Comparison of ENCODE assay signal across 24 cellular contexts in the genomic region with DNA sequence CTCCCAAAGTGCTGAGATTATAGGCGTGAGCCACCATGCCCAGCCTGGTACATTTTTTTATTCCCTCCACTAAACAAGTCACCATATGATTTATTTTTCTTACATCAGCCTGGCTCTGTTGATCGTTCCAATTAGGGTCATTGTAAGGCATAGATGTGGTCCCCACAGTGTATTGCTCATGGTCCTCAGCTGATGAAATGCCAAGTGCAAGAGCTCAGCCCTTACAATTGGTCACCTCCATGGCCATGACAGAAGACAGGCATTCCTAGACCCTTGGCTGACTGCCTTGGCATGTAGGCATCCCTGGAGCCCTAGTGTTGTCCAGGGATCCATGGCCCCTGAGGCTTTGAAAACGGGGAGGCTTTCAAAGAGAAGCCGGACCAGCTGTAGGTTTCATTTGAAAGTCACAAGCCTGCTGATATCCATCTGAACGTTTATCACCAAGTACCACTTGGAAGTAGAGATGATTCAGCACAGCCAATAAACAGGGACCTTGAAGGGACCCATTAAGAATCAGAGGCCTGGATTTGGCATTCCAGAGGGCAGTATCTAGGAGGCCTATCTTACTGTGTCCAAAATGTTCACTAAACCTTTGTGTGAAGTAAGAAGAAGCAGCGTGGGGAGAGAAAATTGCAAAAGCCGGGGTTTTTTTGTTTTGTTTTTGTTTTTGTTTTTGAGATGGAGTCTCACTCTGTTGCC. TPM values are rescaled to one million over a fixed set of nuclear protein-coding genes. Genes with fewer than 3 reads are reported as not detected.
"Had no signal": no experiment of that assay in that cellular context is flagged by ENCODE, and none has a peak within 500 bp of the region (broad histone marks: within the 10 kb centered on the region; RNA-seq: fewer than 3 reads in every experiment).

No MANE protein-coding gene starts in this region.

- H3K27ac ChIP-seq: tibial nerve, vagina had no signal

- FAIRE-seq: colon, frontal cortex, kidney had no signal

- H3K4me1 Mint-ChIP-seq: brain, mesothelial cell of epicardium, neural crest cell had no signal

- H3K36me3 ChIP-seq: tibial nerve, vagina had no signal

- H3K9me3 ChIP-seq: tibial nerve, vagina had no signal

- H3K27ac Mint-ChIP-seq: brain; mesothelial cell of epicardium; stimulated activated naive CD8-positive, alpha-beta T cell treated with anti-CD3 and anti-CD28 coated beads, Interleukin-15, Interleukin-2, amounts not matched to agents 100 ng/mL and 50 ng/mL, for 24 hours had no signal

- H3K4me3 ChIP-seq: tibial nerve, vagina had no signal

- H3K4me1 ChIP-seq: tibial nerve, vagina had no signal

- H3K27me3 ChIP-seq: tibial nerve, vagina had no signal

- H3K9me3 Mint-ChIP-seq: activated naive CD4-positive, alpha-beta T cell treated with anti-CD3 and anti-CD28 coated beads for 36 hours; neural crest cell; stimulated activated naive CD8-positive, alpha-beta T cell treated with anti-CD3 and anti-CD28 coated beads, Interleukin-15, Interleukin-2, amounts not matched to agents 100 ng/mL and 50 ng/mL, for 24 hours had no signal

- ATAC-seq: left lobe of liver had no signal

- DNase-seq: activated CD4-positive, alpha-beta T cell treated with anti-CD3 and anti-CD28 coated beads, Interleukin-2, amount 50 U/mL, for 4 hours; activated CD4-positive, CD25-positive, alpha-beta regulatory T cell treated with anti-CD3 and anti-CD28 coated beads, Interleukin-2, amount 50 U/mL, for 72 hours; activated naive CD4-positive, alpha-beta T cell treated with anti-CD3 and anti-CD28 coated beads for 36 hours; activated T-cell treated with anti-CD3 and anti-CD28 coated beads, Interleukin-2, amount 50 U/mL, for 1 hour; caudate nucleus; head of caudate nucleus; kidney; retina; stimulated activated CD4-positive, alpha-beta T cell treated with anti-CD3 and anti-CD28 coated beads, Interleukin-12 subunit alpha, Interleukin-12 subunit beta, amount 100 ng/mL, for 4 hours; stimulated activated CD4-positive, alpha-beta T cell treated with anti-CD3 and anti-CD28 coated beads, Interleukin-1b, Interleukin-23, amount 100 ng/mL, for 48 hours; T-helper 1 cell had no signal

- H3K4me3 Mint-ChIP-seq: activated naive CD4-positive, alpha-beta T cell treated with anti-CD3 and anti-CD28 coated beads for 36 hours; brain; mesothelial cell of epicardium; neural crest cell; stimulated activated naive CD8-positive, alpha-beta T cell treated with anti-CD3 and anti-CD28 coated beads, Interleukin-15, Interleukin-2, amounts not matched to agents 100 ng/mL and 50 ng/mL, for 24 hours had no signal

- H3K27me3 Mint-ChIP-seq: stimulated activated naive CD8-positive, alpha-beta T cell treated with anti-CD3 and anti-CD28 coated beads, Interleukin-15, Interleukin-2, amounts not matched to agents 100 ng/mL and 50 ng/mL, for 24 hours had no signal

- H3K36me3 Mint-ChIP-seq: brain, mesothelial cell of epicardium had no signal

RNA-seq across cellular contexts. Expression of a gene that starts 52.6 kb away (rescaled TPM):
- total RNA-seq: activated naive CD4-positive, alpha-beta T cell treated with anti-CD3 and anti-CD28 coated beads for 36 hours; epithelial cell of proximal tubule; fibroblast of lung; frontal cortex; kidney; lung microvascular endothelial cell; mesothelial cell of epicardium; neural crest cell; omental fat pad; tibial nerve; vagina had no signal
- polyA plus RNA-seq: fibroblast of lung had no signal
